ENCODE assay signal across 8 cellular contexts in the genomic region with DNA sequence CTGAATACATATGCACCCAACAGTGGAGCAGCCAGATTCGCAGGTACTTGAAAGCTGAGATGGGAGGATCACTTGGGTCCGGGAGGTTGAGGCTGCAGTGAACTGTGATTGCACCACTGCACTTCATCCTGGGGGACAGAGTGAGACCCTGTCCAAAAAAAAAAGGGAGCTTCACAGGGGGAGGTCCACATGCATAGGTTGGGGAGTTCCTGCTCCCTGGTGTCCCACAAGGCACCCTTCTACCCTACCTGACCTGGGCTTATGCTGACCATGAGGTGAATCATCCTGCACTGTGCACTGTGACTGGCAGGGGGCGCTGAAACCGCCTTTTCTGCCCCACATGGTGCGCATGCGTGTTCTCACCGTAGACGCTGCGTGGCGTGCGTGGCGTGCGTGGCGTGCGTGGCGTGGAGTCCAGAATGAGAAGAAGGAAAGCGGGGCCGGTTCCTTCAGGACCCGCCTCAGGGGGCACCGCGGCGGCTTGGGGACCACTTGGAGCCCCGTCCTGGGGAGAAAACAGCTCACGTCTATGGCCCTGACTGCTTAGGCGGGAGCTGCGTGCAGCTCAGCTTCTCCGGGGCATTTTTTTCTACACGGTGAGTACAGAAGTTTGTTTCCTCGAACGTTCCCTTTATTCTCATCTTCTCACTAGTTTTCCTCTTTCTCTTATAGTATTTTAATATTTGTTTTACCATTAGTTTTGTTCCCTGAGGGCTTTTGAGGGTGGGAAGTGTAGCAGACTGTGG.
DNase-seq lines count a peak whose midpoint lies in the region; ATAC-seq and TF ChIP-seq lines count a peak whose summit lies in the region.

No MANE protein-coding gene starts in this region.

- H3K4me1 ChIP-seq in testis = peaks cover 25% of the 10 kb centered on the region

- H3K4me3 Mint-ChIP-seq in activated naive CD4-positive, alpha-beta T cell treated with anti-CD3 and anti-CD28 coated beads for 36 hours = peak overlapping the region; percentile 86

- CTCF ChIA-PET in activated naive CD4-positive, alpha-beta T cell treated with anti-CD3 and anti-CD28 coated beads for 36 hours (lab: Charles Lee) = interaction anchor here (0.6 to 1.7 kb wide), 11 partner anchors 13 to 324 kb away, joined by 3 to 5 read pairs (median 4); no protein-coding TSS in a partner anchor

- H3K36me3 ChIP-seq in testis (ENCODE audit: low read depth, missing control alignments) = no peaks in the 10 kb centered on the region

- 4 to 5% methylated on average over 26 to 30 of the region's 30 CpGs for WGBS in testis, 2 donors

- H3K27ac Mint-ChIP-seq in activated naive CD4-positive, alpha-beta T cell treated with anti-CD3 and anti-CD28 coated beads for 36 hours = peak overlapping the region; percentile 91

- no peaks in the 10 kb centered on the region for H3K27me3 Mint-ChIP-seq in activated naive CD4-positive, alpha-beta T cell treated with anti-CD3 and anti-CD28 coated beads for 36 hours (ENCODE audit: low read depth)

- TF ChIP-seq POLR2A in testis (IDR thresholded peaks at IDR 0.05) = no peak

- no peaks in the 10 kb centered on the region for H3K9me3 Mint-ChIP-seq in activated naive CD4-positive, alpha-beta T cell treated with anti-CD3 and anti-CD28 coated beads for 36 hours

- H3K27ac ChIP-seq in testis = peak overlapping the region; percentile 46 to 79

- H3K36me3 Mint-ChIP-seq in activated naive CD4-positive, alpha-beta T cell treated with anti-CD3 and anti-CD28 coated beads for 36 hours (ENCODE audit: low read depth) = peaks cover 7% of the 10 kb centered on the region

- peak; percentile 96 for ATAC-seq in omental fat pad (ENCODE audit: low FRiP score)

- H3K9me3 ChIP-seq in testis = no peaks in the 10 kb centered on the region

- TF ChIP-seq CTCF in omental fat pad (IDR thresholded peaks at IDR 0.05) (peak in 2 of 3 donors; percentile 60 to 69), testis (IDR thresholded peaks at IDR 0.05) (peak; percentile 88 to 99 (median 92))

- intact Hi-C loops in activated naive CD4-positive, alpha-beta T cell treated with anti-CD3 and anti-CD28 coated beads for 36 hours (cut with micrococcal nuclease) = loop anchor here (5.0 kb wide), 4 partner anchors 46 to 324 kb away; no protein-coding TSS in a partner anchor
- intact Hi-C loops in testis (cut with DNase I; ENCODE audit: low total_unique reads) = no loop called here

- DNase-seq in ELR (ENCODE audit: low read depth) (peak; percentile 85), GOT3 (lab: John Stamatoyannopoulos, UW) (peak; percentile 63), M059J (ENCODE audit: low read depth) (peak; percentile 77), SK-MEL-5 (ENCODE audit: low read depth, low spot score) (peak; percentile 89), globus pallidus (ENCODE audit: low spot score) (peak; percentile 83), omental fat pad (ENCODE audit: low spot score) (peak; percentile 76), testis (peak; percentile 91)
- peak; percentile 94 for DNase-seq in activated naive CD4-positive, alpha-beta T cell treated with anti-CD3 and anti-CD28 coated beads for 36 hours

- no peaks in the 10 kb centered on the region for H3K27me3 ChIP-seq in testis

- H3K4me3 ChIP-seq in testis = peak overlapping the region; percentile 73 to 87

- H3K4me1 Mint-ChIP-seq in activated naive CD4-positive, alpha-beta T cell treated with anti-CD3 and anti-CD28 coated beads for 36 hours (ENCODE audit: low read depth) = peaks cover 42% of the 10 kb centered on the region

- in situ Hi-C loops in SK-MEL-5 (cut with HindIII; ENCODE audit: low pct_unique_long_range_greater_than_20kb, low sequenced_read_pairs) = no loop called here

Comparison
In these comparisons a context has a peak if more than half of its experiments do, and no peak if none do; other contexts are left out.
1. Peak in every context shown above with its lines: DNase-seq, ATAC-seq, H3K4me3 ChIP-seq and H3K27ac ChIP-seq.